ENCODE assay signal across 1 cellular context in genomic region chr1:112706505-112707216, GRCh38.
TF ChIP-seq lines count a peak whose summit lies in the region.

RHOC (minus strand) TSS chr1:112707127; CDS start chr1:112703799, 3,328 bp downstream.

TF ChIP-seq in HEK293, 187 proteins besides CTCF, POLR2A, EP300 and RAD21 (continued from another document):
- TF ChIP-seq ZNF398 (tag by site-specific recombination; IDR thresholded peaks at IDR 0.05): peak; percentile 74
- TF ChIP-seq, protein P1, sequence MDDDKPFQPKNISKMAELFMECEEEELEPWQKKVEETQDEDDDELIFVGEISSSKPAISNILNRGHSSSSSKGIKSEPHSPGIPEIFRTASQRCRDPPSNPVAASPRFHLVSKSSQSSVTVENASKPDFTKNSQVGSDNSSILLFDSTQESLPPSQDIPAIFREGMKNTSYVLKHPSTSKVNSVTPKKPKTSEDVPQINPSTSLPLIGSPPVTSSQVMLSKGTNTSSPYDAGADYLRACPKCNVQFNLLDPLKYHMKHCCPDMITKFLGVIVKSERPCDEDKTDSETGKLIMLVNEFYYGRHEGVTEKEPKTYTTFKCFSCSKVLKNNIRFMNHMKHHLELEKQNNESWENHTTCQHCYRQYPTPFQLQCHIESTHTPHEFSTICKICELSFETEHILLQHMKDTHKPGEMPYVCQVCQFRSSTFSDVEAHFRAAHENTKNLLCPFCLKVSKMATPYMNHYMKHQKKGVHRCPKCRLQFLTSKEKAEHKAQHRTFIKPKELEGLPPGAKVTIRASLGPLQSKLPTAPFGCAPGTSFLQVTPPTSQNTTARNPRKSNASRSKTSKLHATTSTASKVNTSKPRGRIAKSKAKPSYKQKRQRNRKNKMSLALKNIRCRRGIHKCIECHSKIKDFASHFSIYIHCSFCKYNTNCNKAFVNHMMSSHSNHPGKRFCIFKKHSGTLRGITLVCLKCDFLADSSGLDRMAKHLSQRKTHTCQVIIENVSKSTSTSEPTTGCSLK (tag by site-specific recombination; IDR thresholded peaks at IDR 0.05): no peak
- TF ChIP-seq ZNF223 (tag by site-specific recombination; IDR thresholded peaks at IDR 0.05): no peak
- TF ChIP-seq MZF1 (tag by site-specific recombination; IDR thresholded peaks at IDR 0.05; ENCODE audit: borderline replicate concordance): no peak
- TF ChIP-seq ZNF624 (tag by site-specific recombination; IDR thresholded peaks at IDR 0.05): no peak
- no peak for TF ChIP-seq ZNF24 (tag by site-specific recombination; IDR thresholded peaks at IDR 0.05)
- TF ChIP-seq ZNF112 (tag by site-specific recombination; IDR thresholded peaks at IDR 0.05): no peak
- TF ChIP-seq ZNF571 (tag by site-specific recombination; IDR thresholded peaks at IDR 0.05): no peak
- no peak for TF ChIP-seq ZNF416 (tag by site-specific recombination; IDR thresholded peaks at IDR 0.05)
- no peak for TF ChIP-seq ZNF561 (tag by site-specific recombination; IDR thresholded peaks at IDR 0.05; ENCODE audit: borderline replicate concordance)
- TF ChIP-seq ZFP69B (tag by site-specific recombination; IDR thresholded peaks at IDR 0.05): 0 out of 2 replicates have a peak, but pooled peaks have one; percentile 27
- TF ChIP-seq ZSCAN23 (tag by site-specific recombination; IDR thresholded peaks at IDR 0.05): no peak
- no peak for TF ChIP-seq SETDB1 (IDR thresholded peaks at IDR 0.05; ENCODE audit: insufficient read length, low read length)
- no peak for TF ChIP-seq ZNF132 (tag by site-specific recombination; IDR thresholded peaks at IDR 0.05; ENCODE audit: borderline replicate concordance)
- TF ChIP-seq ZSCAN5A (tag by site-specific recombination; IDR thresholded peaks at IDR 0.05): no peak
- TF ChIP-seq, protein P2, sequence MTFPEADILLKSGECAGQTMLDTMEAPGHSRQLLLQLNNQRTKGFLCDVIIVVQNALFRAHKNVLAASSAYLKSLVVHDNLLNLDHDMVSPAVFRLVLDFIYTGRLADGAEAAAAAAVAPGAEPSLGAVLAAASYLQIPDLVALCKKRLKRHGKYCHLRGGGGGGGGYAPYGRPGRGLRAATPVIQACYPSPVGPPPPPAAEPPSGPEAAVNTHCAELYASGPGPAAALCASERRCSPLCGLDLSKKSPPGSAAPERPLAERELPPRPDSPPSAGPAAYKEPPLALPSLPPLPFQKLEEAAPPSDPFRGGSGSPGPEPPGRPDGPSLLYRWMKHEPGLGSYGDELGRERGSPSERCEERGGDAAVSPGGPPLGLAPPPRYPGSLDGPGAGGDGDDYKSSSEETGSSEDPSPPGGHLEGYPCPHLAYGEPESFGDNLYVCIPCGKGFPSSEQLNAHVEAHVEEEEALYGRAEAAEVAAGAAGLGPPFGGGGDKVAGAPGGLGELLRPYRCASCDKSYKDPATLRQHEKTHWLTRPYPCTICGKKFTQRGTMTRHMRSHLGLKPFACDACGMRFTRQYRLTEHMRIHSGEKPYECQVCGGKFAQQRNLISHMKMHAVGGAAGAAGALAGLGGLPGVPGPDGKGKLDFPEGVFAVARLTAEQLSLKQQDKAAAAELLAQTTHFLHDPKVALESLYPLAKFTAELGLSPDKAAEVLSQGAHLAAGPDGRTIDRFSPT (tag by site-specific recombination; IDR thresholded peaks at IDR 0.05): no peak
- no peak for TF ChIP-seq ZNF202 (tag by site-specific recombination; IDR thresholded peaks at IDR 0.05; ENCODE audit: borderline replicate concordance)
- TF ChIP-seq OVOL3 (tag by site-specific recombination; IDR thresholded peaks at IDR 0.05): no peak
- TF ChIP-seq ZNF121 (tag by site-specific recombination; IDR thresholded peaks at IDR 0.05): peak; percentile 9; the same call in 1 of the 2 replicates
- no peak for TF ChIP-seq ZNF221 (tag by site-specific recombination; IDR thresholded peaks at IDR 0.05; ENCODE audit: borderline replicate concordance)
- no peak for TF ChIP-seq BCL11A (tag by site-specific recombination; IDR thresholded peaks at IDR 0.05; ENCODE audit: low read depth)
- TF ChIP-seq SCRT1 (tag by site-specific recombination; IDR thresholded peaks at IDR 0.05; ENCODE audit: borderline replicate concordance): no peak
- 0 out of 2 replicates have a peak, but pooled peaks have one; percentile 49 for TF ChIP-seq ZNF501 (tag by site-specific recombination; IDR thresholded peaks at IDR 0.05)
- no peak for TF ChIP-seq ZNF548 (tag by site-specific recombination; IDR thresholded peaks at IDR 0.05)
- TF ChIP-seq ZNF747 (tag by site-specific recombination; IDR thresholded peaks at IDR 0.05): no peak
- no peak for TF ChIP-seq ZNF324 (tag by site-specific recombination; IDR thresholded peaks at IDR 0.05)
- TF ChIP-seq GFI1B (tag by site-specific recombination; IDR thresholded peaks at IDR 0.05): no peak
- TF ChIP-seq ZNF292 (tag by site-specific recombination; IDR thresholded peaks at IDR 0.05; ENCODE audit: borderline replicate concordance, low read depth): no peak
- TF ChIP-seq ZBTB20 (tag by site-specific recombination; IDR thresholded peaks at IDR 0.05): peak; percentile 76; the same call in 1 of the 2 replicates
- TF ChIP-seq, protein P3, sequence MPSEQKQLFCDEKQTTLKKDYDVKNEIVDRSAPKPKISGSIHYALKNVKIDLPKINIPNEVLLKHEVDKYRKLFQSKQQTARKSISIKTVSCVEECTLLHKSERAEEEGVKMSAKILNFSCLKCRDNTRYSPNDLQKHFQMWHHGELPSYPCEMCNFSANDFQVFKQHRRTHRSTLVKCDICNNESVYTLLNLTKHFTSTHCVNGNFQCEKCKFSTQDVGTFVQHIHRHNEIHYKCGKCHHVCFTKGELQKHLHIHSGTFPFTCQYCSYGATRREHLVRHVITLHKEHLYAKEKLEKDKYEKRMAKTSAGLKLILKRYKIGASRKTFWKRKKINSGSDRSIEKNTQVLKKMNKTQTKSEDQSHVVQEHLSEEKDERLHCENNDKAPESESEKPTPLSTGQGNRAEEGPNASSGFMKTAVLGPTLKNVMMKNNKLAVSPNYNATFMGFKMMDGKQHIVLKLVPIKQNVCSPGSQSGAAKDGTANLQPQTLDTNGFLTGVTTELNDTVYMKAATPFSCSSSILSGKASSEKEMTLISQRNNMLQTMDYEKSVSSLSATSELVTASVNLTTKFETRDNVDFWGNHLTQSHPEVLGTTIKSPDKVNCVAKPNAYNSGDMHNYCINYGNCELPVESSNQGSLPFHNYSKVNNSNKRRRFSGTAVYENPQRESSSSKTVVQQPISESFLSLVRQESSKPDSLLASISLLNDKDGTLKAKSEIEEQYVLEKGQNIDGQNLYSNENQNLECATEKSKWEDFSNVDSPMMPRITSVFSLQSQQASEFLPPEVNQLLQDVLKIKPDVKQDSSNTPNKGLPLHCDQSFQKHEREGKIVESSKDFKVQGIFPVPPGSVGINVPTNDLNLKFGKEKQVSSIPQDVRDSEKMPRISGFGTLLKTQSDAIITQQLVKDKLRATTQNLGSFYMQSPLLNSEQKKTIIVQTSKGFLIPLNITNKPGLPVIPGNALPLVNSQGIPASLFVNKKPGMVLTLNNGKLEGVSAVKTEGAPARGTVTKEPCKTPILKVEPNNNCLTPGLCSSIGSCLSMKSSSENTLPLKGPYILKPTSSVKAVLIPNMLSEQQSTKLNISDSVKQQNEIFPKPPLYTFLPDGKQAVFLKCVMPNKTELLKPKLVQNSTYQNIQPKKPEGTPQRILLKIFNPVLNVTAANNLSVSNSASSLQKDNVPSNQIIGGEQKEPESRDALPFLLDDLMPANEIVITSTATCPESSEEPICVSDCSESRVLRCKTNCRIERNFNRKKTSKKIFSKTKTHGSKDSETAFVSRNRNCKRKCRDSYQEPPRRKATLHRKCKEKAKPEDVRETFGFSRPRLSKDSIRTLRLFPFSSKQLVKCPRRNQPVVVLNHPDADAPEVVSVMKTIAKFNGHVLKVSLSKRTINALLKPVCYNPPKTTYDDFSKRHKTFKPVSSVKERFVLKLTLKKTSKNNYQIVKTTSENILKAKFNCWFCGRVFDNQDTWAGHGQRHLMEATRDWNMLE (tag by site-specific recombination; conservative IDR thresholded peaks at IDR 0.05; ENCODE audit: low read depth): no peak
- no peak for TF ChIP-seq ZNF133 (tag by site-specific recombination; IDR thresholded peaks at IDR 0.05)
- no peak for TF ChIP-seq ZBTB1 (tag by site-specific recombination; IDR thresholded peaks at IDR 0.05)
- TF ChIP-seq ZNF138 (tag by site-specific recombination; IDR thresholded peaks at IDR 0.05; ENCODE audit: borderline replicate concordance): no peak
- TF ChIP-seq, protein P4, sequence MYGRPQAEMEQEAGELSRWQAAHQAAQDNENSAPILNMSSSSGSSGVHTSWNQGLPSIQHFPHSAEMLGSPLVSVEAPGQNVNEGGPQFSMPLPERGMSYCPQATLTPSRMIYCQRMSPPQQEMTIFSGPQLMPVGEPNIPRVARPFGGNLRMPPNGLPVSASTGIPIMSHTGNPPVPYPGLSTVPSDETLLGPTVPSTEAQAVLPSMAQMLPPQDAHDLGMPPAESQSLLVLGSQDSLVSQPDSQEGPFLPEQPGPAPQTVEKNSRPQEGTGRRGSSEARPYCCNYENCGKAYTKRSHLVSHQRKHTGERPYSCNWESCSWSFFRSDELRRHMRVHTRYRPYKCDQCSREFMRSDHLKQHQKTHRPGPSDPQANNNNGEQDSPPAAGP (tag by site-specific recombination; IDR thresholded peaks at IDR 0.05): 0 out of 2 replicates have a peak, but pooled peaks have one; percentile 16
- no peak for TF ChIP-seq ZNF140 (tag by site-specific recombination; IDR thresholded peaks at IDR 0.05)
